In genomic region chr3:108862865-108863798, GRCh38 we compare ENCODE assay signal across 9 cellular contexts. TPM values are rescaled to one million over a fixed set of nuclear protein-coding genes. Genes with fewer than 3 reads are reported as not detected.
DNase-seq lines count a peak whose midpoint lies in the region; ATAC-seq and FAIRE-seq lines count a peak whose summit lies in the region.
"Had no signal": no experiment of that assay in that cellular context is flagged by ENCODE, and none has a peak within 500 bp of the region (broad histone marks: within the 10 kb centered on the region; RNA-seq: fewer than 3 reads in every experiment).

No MANE protein-coding gene starts in this region.

- peaks cover 19% of the 10 kb centered on the region for H3K36me3 Mint-ChIP-seq in stimulated activated effector memory CD8-positive, alpha-beta T cell treated with anti-CD3 and anti-CD28 coated beads, Interleukin-12 subunit alpha, Interleukin-12 subunit beta, amount 100 ng/mL, for 72 hours

- no peak for FAIRE-seq in frontal cortex (lab: Jason Lieb, UNC)

- H3K4me1 Mint-ChIP-seq in stimulated activated effector memory CD8-positive, alpha-beta T cell treated with anti-CD3 and anti-CD28 coated beads, Interleukin-12 subunit alpha, Interleukin-12 subunit beta, amount 100 ng/mL, for 72 hours: peaks cover 25% of the 10 kb centered on the region
- H3K4me1 Mint-ChIP-seq: neural crest cell had no signal

- peak overlapping the region; percentile 25 for H3K4me3 Mint-ChIP-seq in stimulated activated effector memory CD8-positive, alpha-beta T cell treated with anti-CD3 and anti-CD28 coated beads, Interleukin-12 subunit alpha, Interleukin-12 subunit beta, amount 100 ng/mL, for 72 hours
- H3K4me3 Mint-ChIP-seq: neural crest cell had no signal

- DNase-seq in activated CD4-positive, alpha-beta T cell treated with anti-CD3 and anti-CD28 coated beads for 4 hours: peak; percentile 12 to 22
- no peak for DNase-seq in activated CD4-positive, alpha-beta T cell treated with anti-CD3 and anti-CD28 coated beads, Interleukin-2, amount 50 U/mL, for 1 hour
- peak; percentile 4 for DNase-seq in LoVo (ENCODE audit: low spot score)
- DNase-seq in astrocyte of the hippocampus (ENCODE audit: low read depth, low spot score): peak; percentile 63
- no peak for DNase-seq in stimulated activated effector memory CD8-positive, alpha-beta T cell treated with anti-CD3 and anti-CD28 coated beads, Interleukin-12 subunit alpha, Interleukin-12 subunit beta, amount 100 ng/mL, for 72 hours (ENCODE audit: low spot score in 2 of 2)
- DNase-seq in SIG-M5 treated with dmso at 0.1 percent for 504 hours (lab: John Stamatoyannopoulos, UW; ENCODE audit: unreplicated experiment): no peak
- no peak for DNase-seq in NCI-H2081 treated with DMSO at 0.1 percent for 48 hours (lab: John Stamatoyannopoulos, UW)
- no peak for DNase-seq in frontal cortex (ENCODE audit: low spot score in 2 of 2)

- peak overlapping the region; percentile 67 for H3K27ac Mint-ChIP-seq in stimulated activated effector memory CD8-positive, alpha-beta T cell treated with anti-CD3 and anti-CD28 coated beads, Interleukin-12 subunit alpha, Interleukin-12 subunit beta, amount 100 ng/mL, for 72 hours

- peak; percentile 93 for ATAC-seq in stimulated activated effector memory CD8-positive, alpha-beta T cell treated with anti-CD3 and anti-CD28 coated beads, Interleukin-12 subunit alpha, Interleukin-12 subunit beta, amount 100 ng/mL, for 72 hours

- H3K9me3 Mint-ChIP-seq in stimulated activated effector memory CD8-positive, alpha-beta T cell treated with anti-CD3 and anti-CD28 coated beads, Interleukin-12 subunit alpha, Interleukin-12 subunit beta, amount 100 ng/mL, for 72 hours: no peaks in the 10 kb centered on the region

RNA-seq across cellular contexts. Expression of gene TRAT1, which starts 40.5 kb away (rescaled TPM):
- total RNA-seq in frontal cortex: not detected
- total RNA-seq: neural crest cell had no signal

Comparison
In these comparisons a context has a peak if more than half of its experiments do, and no peak if none do; other contexts are left out.
1. DNase-seq: peak in activated CD4-positive, alpha-beta T cell treated with anti-CD3 and anti-CD28 coated beads for 4 hours (2 of 2), LoVo (single experiment) and astrocyte of the hippocampus (single experiment); none in activated CD4-positive, alpha-beta T cell treated with anti-CD3 and anti-CD28 coated beads, Interleukin-2, amount 50 U/mL, for 1 hour (single experiment), stimulated activated effector memory CD8-positive, alpha-beta T cell treated with anti-CD3 and anti-CD28 coated beads, Interleukin-12 subunit alpha, Interleukin-12 subunit beta, amount 100 ng/mL, for 72 hours (0 of 2), SIG-M5 treated with dmso at 0.1 percent for 504 hours (single experiment), NCI-H2081 treated with DMSO at 0.1 percent for 48 hours (single experiment) and frontal cortex (0 of 2).